ENCODE assay signal across 1 cellular context in the genomic region with DNA sequence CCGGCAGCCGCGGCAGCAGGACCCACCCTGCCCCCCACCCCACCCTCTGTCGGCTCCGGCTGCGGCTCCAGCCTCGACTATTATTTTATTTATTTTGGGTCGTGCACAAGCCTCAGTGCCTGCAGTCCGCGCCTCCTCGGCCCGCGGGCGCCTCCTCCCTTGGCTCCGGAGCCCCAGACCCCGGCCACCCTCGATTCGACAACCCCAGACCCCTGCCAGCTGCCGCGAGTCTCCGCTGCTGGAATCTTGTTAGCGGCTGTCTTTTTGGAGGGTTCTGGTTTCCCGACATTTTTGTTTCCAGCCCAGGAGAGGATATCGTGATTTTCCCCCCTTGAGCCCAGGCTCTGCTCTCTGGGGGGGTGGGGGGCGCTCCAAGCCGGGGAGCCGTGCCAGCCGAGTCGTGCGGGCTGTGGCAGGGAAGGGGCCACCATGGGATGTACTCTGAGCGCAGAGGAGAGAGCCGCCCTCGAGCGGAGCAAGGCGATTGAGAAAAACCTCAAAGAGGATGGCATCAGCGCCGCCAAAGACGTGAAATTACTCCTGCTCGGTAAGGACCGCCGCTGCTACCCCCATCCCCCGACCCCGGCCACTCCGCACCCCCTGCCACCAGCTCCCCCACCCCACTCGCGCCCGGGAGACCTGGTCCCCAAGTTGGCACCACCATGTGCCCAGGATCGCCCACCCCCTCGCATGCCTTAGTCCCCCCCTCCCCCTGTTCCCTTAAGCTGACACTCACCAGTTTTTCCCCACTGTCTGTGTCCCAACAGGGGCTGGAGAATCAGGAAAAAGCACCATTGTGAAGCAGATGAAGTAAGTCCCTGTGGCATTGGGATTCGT.
A peak's percentile ranks its signal among the peaks of the same experiment; 100 is the strongest.
TF ChIP-seq lines count a peak whose summit lies in the region.

No MANE protein-coding gene starts in this region.

TF ChIP-seq in H1, 55 proteins besides CTCF, POLR2A, EP300 and RAD21 (continued from another document):
- TF ChIP-seq SIN3A (conservative IDR thresholded peaks at IDR 0.05 in 1 of 2, IDR thresholded peaks at IDR 0.05 in 1 of 2; ENCODE audit: low read depth in 1 of 2, low read length in 2 of 2) (0 out of 4 replicates have a peak, but pooled peaks of 1 of the 2 experiments have one; percentile 23), ASH2L (IDR thresholded peaks at IDR 0.05; ENCODE audit: low read length) (peak; percentile 30)
